ENCODE assay signal across 1 cellular context in genomic region chr2:61065706-61066688, GRCh38.
TF ChIP-seq lines count a peak whose summit lies in the region.

SANBR (plus strand) TSS chr2:61065871; CDS start chr2:61070351, 4,480 bp downstream.

TF ChIP-seq in GM12878, 131 proteins besides CTCF, POLR2A, EP300 and RAD21 (continued from another document and continues in another):
- no peak for TF ChIP-seq CUX1 (IDR thresholded peaks at IDR 0.05; ENCODE audit: insufficient replicate concordance, low read depth, low read length)
- TF ChIP-seq CHD1 (IDR thresholded peaks at IDR 0.05; ENCODE audit: low read depth, low read length): no peak
- TF ChIP-seq NFXL1 (IDR thresholded peaks at IDR 0.05; ENCODE audit: borderline replicate concordance): no peak
- no peak for TF ChIP-seq IKZF2 (IDR thresholded peaks at IDR 0.05)
- no peak for TF ChIP-seq SIX5 (IDR thresholded peaks at IDR 0.05; ENCODE audit: low read depth, low read length, severe bottlenecking)
- no peak for TF ChIP-seq TCF7 (IDR thresholded peaks at IDR 0.05; ENCODE audit: borderline replicate concordance)
- no peak for TF ChIP-seq PML (IDR thresholded peaks at IDR 0.05; ENCODE audit: low read length)
- no peak for TF ChIP-seq CREB1 (IDR thresholded peaks at IDR 0.05; ENCODE audit: low read depth)
- TF ChIP-seq CEBPZ (IDR thresholded peaks at IDR 0.05; ENCODE audit: low read depth, low read length): no peak
- TF ChIP-seq IRF4 (IDR thresholded peaks at IDR 0.05; ENCODE audit: low read depth, low read length): no peak
- no peak for TF ChIP-seq ZNF592 (IDR thresholded peaks at IDR 0.05)
- no peak for TF ChIP-seq SMC3 (IDR thresholded peaks at IDR 0.05; ENCODE audit: borderline replicate concordance, low read length)
- TF ChIP-seq SREBF1 (IDR thresholded peaks at IDR 0.05; ENCODE audit: low read length): no peak
- TF ChIP-seq TBL1XR1 (IDR thresholded peaks at IDR 0.05; ENCODE audit: low read depth, low read length): no peak
- peak; percentile 98 for TF ChIP-seq GATAD2B (conservative IDR thresholded peaks at IDR 0.05; ENCODE audit: low read depth)
- TF ChIP-seq CREM (IDR thresholded peaks at IDR 0.05; ENCODE audit: low read depth): 0 out of 2 replicates have a peak, but pooled peaks have one; percentile 28
- no peak for TF ChIP-seq ZZZ3 (IDR thresholded peaks at IDR 0.05; ENCODE audit: control insufficient read depth, insufficient read length, low read depth)
- no peak for TF ChIP-seq REST (IDR thresholded peaks at IDR 0.05; ENCODE audit: low read depth, low read length)
- TF ChIP-seq ZBTB4 (CRISPR knock-in tag; IDR thresholded peaks at IDR 0.05): no peak
- TF ChIP-seq MTA2 (IDR thresholded peaks at IDR 0.05; ENCODE audit: low read depth): no peak
- no peak for TF ChIP-seq BRCA1 (IDR thresholded peaks at IDR 0.05; ENCODE audit: low read depth, low read length)
- peak; percentile 48 for TF ChIP-seq FOS (IDR thresholded peaks at IDR 0.05; ENCODE audit: borderline replicate concordance, extremely low read depth, insufficient read length)
- TF ChIP-seq USF2 (IDR thresholded peaks at IDR 0.05; ENCODE audit: borderline replicate concordance, low read depth, low read length): no peak
- TF ChIP-seq SREBF2 (IDR thresholded peaks at IDR 0.05; ENCODE audit: low read length): no peak
- TF ChIP-seq NRF1 (conservative IDR thresholded peaks at IDR 0.05; ENCODE audit: low read depth, low read length): no peak
- TF ChIP-seq MTA3 (IDR thresholded peaks at IDR 0.05; ENCODE audit: borderline replicate concordance, low read length): no peak
- no peak for TF ChIP-seq ZNF207 (IDR thresholded peaks at IDR 0.05; ENCODE audit: borderline replicate concordance)
- TF ChIP-seq DPF2 (IDR thresholded peaks at IDR 0.05): peak; percentile 94
- TF ChIP-seq LARP7 (IDR thresholded peaks at IDR 0.05): peak; percentile 89; the same call in 1 of the 2 replicates
- TF ChIP-seq RFX5 (IDR thresholded peaks at IDR 0.05; ENCODE audit: low read depth, low read length): peak; percentile 76; the same call in 1 of the 2 replicates
- no peak for TF ChIP-seq PBX3 (IDR thresholded peaks at IDR 0.05; ENCODE audit: insufficient replicate concordance, low read depth, low read length)
- TF ChIP-seq ATF7 (IDR thresholded peaks at IDR 0.05; ENCODE audit: low read depth): no peak
- no peak for TF ChIP-seq POLR2AphosphoS2 (IDR thresholded peaks at IDR 0.05; ENCODE audit: low read depth, low read length)
- TF ChIP-seq SUPT20H (IDR thresholded peaks at IDR 0.05; ENCODE audit: borderline replicate concordance, control insufficient read depth, low read depth, low read length): no peak
- TF ChIP-seq WRNIP1 (IDR thresholded peaks at IDR 0.05; ENCODE audit: borderline replicate concordance, low read depth, low read length): no peak
- 0 out of 2 replicates have a peak, but pooled peaks have one; percentile 31 for TF ChIP-seq ZNF24 (IDR thresholded peaks at IDR 0.05)
- TF ChIP-seq SIN3A (IDR thresholded peaks at IDR 0.05; ENCODE audit: low read depth, low read length): no peak
- TF ChIP-seq SUZ12 (IDR thresholded peaks at IDR 0.05; ENCODE audit: unreplicated experiment): no peak
- no peak for TF ChIP-seq HCFC1 (IDR thresholded peaks at IDR 0.05; ENCODE audit: low read length)
